Comparison of ENCODE assay signal across 14 cellular contexts in the genomic region with DNA sequence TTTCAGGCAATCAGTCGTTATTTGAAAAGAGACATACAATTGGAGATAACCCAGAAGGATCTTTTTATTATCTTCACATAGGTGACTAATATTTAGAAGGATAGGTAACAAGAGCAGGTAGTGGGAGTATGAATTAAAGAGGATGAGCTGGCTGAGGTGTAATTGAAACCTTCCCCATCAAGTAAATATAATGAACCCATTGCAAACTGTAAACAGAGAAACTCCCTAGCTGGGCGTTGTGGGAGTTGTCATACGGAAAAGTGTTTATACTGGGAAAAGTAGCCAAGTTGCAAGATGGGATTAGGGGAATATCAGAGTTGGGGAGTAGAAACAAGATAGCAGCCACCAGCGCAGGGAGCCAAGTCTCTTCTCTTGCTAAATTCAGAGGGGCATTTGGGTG.
A peak's percentile ranks its signal among the peaks of the same experiment; 100 is the strongest.
DNase-seq lines count a peak whose midpoint lies in the region; ATAC-seq and TF ChIP-seq lines count a peak whose summit lies in the region.
"Had no signal": no experiment of that assay in that cellular context is flagged by ENCODE, and none has a peak within 500 bp of the region (broad histone marks: within the 10 kb centered on the region; RNA-seq: fewer than 3 reads in every experiment).

No MANE protein-coding gene starts in this region.

- H3K27ac ChIP-seq in mammary epithelial cell (ENCODE audit: insufficient read depth, low read depth, low read length) (no peak overlapping the region), aorta (ENCODE audit: low read depth in 1 of 2, low read length in 2 of 2) (no peak overlapping the region)
- H3K27ac ChIP-seq: BLaER1 treated with 17β-estradiol and CSF1 and Interleukin-3, amounts not matched to agents 10 nM and 100 nM had no signal

- in situ Hi-C loops in mammary epithelial cell (cut with MboI; ENCODE audit: low sequenced_read_pairs in 2 of 2) = no loop called here

- H3K27ac Mint-ChIP-seq in activated CD4-positive, alpha-beta T cell treated with anti-CD3 and anti-CD28 coated beads, Interleukin-2, amount 10 ng/mL, durations not matched to agents 24 days and 14 days = peak overlapping the region; percentile 93
- peak overlapping the region; percentile 85 for H3K27ac Mint-ChIP-seq in MCF 10A (ENCODE audit: low read depth, unreplicated experiment)

- no peaks in the 10 kb centered on the region for H3K27me3 ChIP-seq in mammary epithelial cell (ENCODE audit: insufficient read depth, low read length)
- H3K27me3 ChIP-seq in aorta (ENCODE audit: control insufficient read depth in 1 of 2, insufficient read depth in 2 of 2, low read length in 1 of 2) = no peaks in the 10 kb centered on the region
- H3K27me3 ChIP-seq: BLaER1 treated with 17β-estradiol and CSF1 and Interleukin-3, amounts not matched to agents 10 nM and 100 nM had no signal

- no peaks in the 10 kb centered on the region for H3K79me2 ChIP-seq in mammary epithelial cell (ENCODE audit: insufficient read depth, low read length)

- H3K4me3 ChIP-seq in mammary epithelial cell (replicated peaks in 1 of 3; ENCODE audit: insufficient read depth in 1 of 3, low read depth in 2 of 3, low read length in 3 of 3) (no peak overlapping the region), aorta (ENCODE audit: low read length in 2 of 2) (no peak overlapping the region)
- H3K4me3 ChIP-seq: BLaER1 treated with 17β-estradiol and CSF1 and Interleukin-3, amounts not matched to agents 10 nM and 100 nM; GM12878; GM23248 had no signal

- H3K36me3 Mint-ChIP-seq in activated CD4-positive, alpha-beta T cell treated with anti-CD3 and anti-CD28 coated beads, Interleukin-2, amount 10 ng/mL, durations not matched to agents 24 days and 14 days (ENCODE audit: low read depth) = peaks cover 7% of the 10 kb centered on the region
- H3K36me3 Mint-ChIP-seq in MCF 10A (ENCODE audit: insufficient read depth, unreplicated experiment) = peaks cover 5% of the 10 kb centered on the region

- H3K4me1 ChIP-seq in mammary epithelial cell (ENCODE audit: insufficient read depth, low read length) (peaks cover 26% of the 10 kb centered on the region), aorta (ENCODE audit: control insufficient read depth in 1 of 2, insufficient read depth in 2 of 2, low read length in 2 of 2) (no peaks in the 10 kb centered on the region)

- H3K27me3 Mint-ChIP-seq in activated CD4-positive, alpha-beta T cell treated with anti-CD3 and anti-CD28 coated beads, Interleukin-2, amount 10 ng/mL, durations not matched to agents 24 days and 14 days = no peaks in the 10 kb centered on the region
- no peaks in the 10 kb centered on the region for H3K27me3 Mint-ChIP-seq in MCF 10A (ENCODE audit: insufficient read depth, unreplicated experiment)

- DNase-seq in activated CD4-positive, alpha-beta T cell treated with anti-CD3 and anti-CD28 coated beads, Interleukin-2, amount 10 ng/mL, durations not matched to agents 24 days and 14 days = no peak
- DNase-seq in activated CD4-positive, alpha-beta T cell treated with anti-CD3 and anti-CD28 coated beads for 48 hours = no peak
- DNase-seq in MCF 10A (ENCODE audit: unreplicated experiment) = no peak
- DNase-seq in mammary epithelial cell = no peak
- no peak for DNase-seq in left colon
- DNase-seq in cerebellar nuclear complex (lab: John Stamatoyannopoulos, UW) = no peak
- no peak for DNase-seq in aorta
- DNase-seq: GDM1, GM23248, HCEC 1CT, NCI-H187, NCI-H69 had no signal

- no peak overlapping the region for H3K4me3 Mint-ChIP-seq in activated CD4-positive, alpha-beta T cell treated with anti-CD3 and anti-CD28 coated beads, Interleukin-2, amount 10 ng/mL, durations not matched to agents 24 days and 14 days
- no peak overlapping the region for H3K4me3 Mint-ChIP-seq in MCF 10A (ENCODE audit: unreplicated experiment)

- H3K36me3 ChIP-seq in mammary epithelial cell (ENCODE audit: insufficient read depth, low read length) = no peaks in the 10 kb centered on the region
- H3K36me3 ChIP-seq in aorta (ENCODE audit: control insufficient read depth in 1 of 2, insufficient read depth in 2 of 2, low read length in 1 of 2) = no peaks in the 10 kb centered on the region
- H3K36me3 ChIP-seq: BLaER1 treated with 17β-estradiol and CSF1 and Interleukin-3, amounts not matched to agents 10 nM and 100 nM had no signal

- H3K9me3 ChIP-seq in mammary epithelial cell (replicated peaks; ENCODE audit: insufficient read depth, low read length) (peaks cover 4% of the 10 kb centered on the region), aorta (ENCODE audit: control insufficient read depth, low read length) (no peaks in the 10 kb centered on the region)

- peaks cover 12% of the 10 kb centered on the region for H3K9me3 Mint-ChIP-seq in activated CD4-positive, alpha-beta T cell treated with anti-CD3 and anti-CD28 coated beads, Interleukin-2, amount 10 ng/mL, durations not matched to agents 24 days and 14 days
- peaks cover 17% of the 10 kb centered on the region for H3K9me3 Mint-ChIP-seq in MCF 10A (ENCODE audit: unreplicated experiment)

- dilution Hi-C loops in mammary epithelial cell (cut with HindIII; ENCODE audit: low sequenced_read_pairs) = no loop called here

- H2AFZ ChIP-seq in mammary epithelial cell (ENCODE audit: low read depth, low read length) = no peak overlapping the region

- no peak overlapping the region for H3K4me2 ChIP-seq in mammary epithelial cell (ENCODE audit: insufficient read depth, low read depth, low read length)
- H3K4me2 ChIP-seq: BLaER1 treated with 17β-estradiol and CSF1 and Interleukin-3, amounts not matched to agents 10 nM and 100 nM had no signal

- peaks cover 48% of the 10 kb centered on the region for H3K4me1 Mint-ChIP-seq in activated CD4-positive, alpha-beta T cell treated with anti-CD3 and anti-CD28 coated beads, Interleukin-2, amount 10 ng/mL, durations not matched to agents 24 days and 14 days
- peaks cover 36% of the 10 kb centered on the region for H3K4me1 Mint-ChIP-seq in MCF 10A (ENCODE audit: insufficient read depth, unreplicated experiment)

- POLR2A ChIA-PET in MCF 10A (lab: Yijun Ruan, JAX) = interaction anchor here (0.9 to 3.5 kb wide), 4 partner anchors 10 to 169 kb away, joined by 3 to 14 read pairs (median 4); no protein-coding TSS in a partner anchor

- ATAC-seq in left colon (peak; percentile 63), aorta (ENCODE audit: low FRiP score) (no peak)
- ATAC-seq: GM12878 had no signal

- BruUV-seq in MCF 10A (replicated peaks; lab: Mats Ljungman, UMichigan) = no TSS peak
- no TSS peak for BruUV-seq in mammary epithelial cell (replicated peaks; lab: Mats Ljungman, UMichigan)

- intact Hi-C loops in activated CD4-positive, alpha-beta T cell treated with anti-CD3 and anti-CD28 coated beads, Interleukin-2, amount 10 ng/mL, durations not matched to agents 24 days and 14 days (cut with micrococcal nuclease) = loop anchor here (1.0 to 10.0 kb wide), 14 partner anchors 12 to 871 kb away; no protein-coding TSS in a partner anchor
- intact Hi-C loops in MCF 10A (cut with micrococcal nuclease) = loop anchor here (2.0 kb wide), 1 partner anchor 561 kb away; no protein-coding TSS in a partner anchor
- intact Hi-C loops in mammary epithelial cell (cut with micrococcal nuclease) = no loop called here
- intact Hi-C loops in left colon (cut with DNase I, micrococcal nuclease) = no loop called here
- intact Hi-C loops in aorta (cut with DNase I) = no loop called here

- CTCF ChIA-PET in MCF 10A (lab: Yijun Ruan, JAX) (no interaction called here), mammary epithelial cell (lab: Charles Lee; ENCODE audit: low non-redundant PET) (interaction anchor here (0.6 kb wide), 1 partner anchor 8 kb away, joined by 5 read pairs; no protein-coding TSS in a partner anchor)

- H3K9ac ChIP-seq in mammary epithelial cell (ENCODE audit: insufficient read depth, low read length) = no peak overlapping the region
- H3K9ac ChIP-seq: BLaER1 treated with 17β-estradiol and CSF1 and Interleukin-3, amounts not matched to agents 10 nM and 100 nM; GM23248 had no signal

- H4K20me1 ChIP-seq in mammary epithelial cell (ENCODE audit: insufficient read depth, low read length) = no peaks in the 10 kb centered on the region
- H4K20me1 ChIP-seq: BLaER1 treated with 17β-estradiol and CSF1 and Interleukin-3, amounts not matched to agents 10 nM and 100 nM had no signal

- WGBS in mammary epithelial cell (ENCODE audit: low coverage, missing lambda C conversion rate) = 98% methylated on average over 4 of the region's 4 CpGs
- 80 to 92% methylated on average over 4 of the region's 4 CpGs for WGBS in aorta, 2 donors

- TF ChIP-seq CTCF in MCF 10A (IDR thresholded peaks at IDR 0.05; ENCODE audit: unreplicated experiment) (no peak), mammary epithelial cell (conservative IDR thresholded peaks at IDR 0.05 in 1 of 2, IDR thresholded peaks at IDR 0.05 in 1 of 2; ENCODE audit: extremely low read depth in 1 of 2, insufficient read depth in 1 of 2, low read depth in 1 of 2, low read length in 2 of 2) (no peak)

Comparison
In these comparisons a context has a peak if more than half of its experiments do, and no peak if none do; other contexts are left out.
1. intact Hi-C loops: an anchor here in activated CD4-positive, alpha-beta T cell treated with anti-CD3 and anti-CD28 coated beads, Interleukin-2, amount 10 ng/mL, durations not matched to agents 24 days and 14 days (1.0 to 10.0 kb wide) and MCF 10A (2.0 kb wide); none called in mammary epithelial cell, left colon and aorta.